Comparison of ENCODE assay signal across 9 cellular contexts in genomic region chr7:134932707-134933370, GRCh38. TPM values are rescaled to one million over a fixed set of nuclear protein-coding genes. Genes with fewer than 3 reads are reported as not detected.
DNase-seq lines count a peak whose midpoint lies in the region; ATAC-seq and TF ChIP-seq lines count a peak whose summit lies in the region.
"Had no signal": no experiment of that assay in that cellular context is flagged by ENCODE, and none has a peak within 500 bp of the region (broad histone marks: within the 10 kb centered on the region; RNA-seq: fewer than 3 reads in every experiment).

No MANE protein-coding gene starts in this region.

- DNase-seq in chondrocyte (ENCODE audit: low spot score) (peak; percentile 96), sigmoid colon (peak; percentile 82), amniotic stem cell (lab: John Stamatoyannopoulos, UW) (no peak), NCI-H1930 (lab: John Stamatoyannopoulos, UW) (no peak), SHP77 (lab: John Stamatoyannopoulos, UW) (no peak)
- DNase-seq in central memory CD4-positive, alpha-beta T cell, result no peak
- DNase-seq: activated CD4-positive, alpha-beta T cell treated with anti-CD3 and anti-CD28 coated beads for 1 hour had no signal

- H3K9me3 ChIP-seq in sigmoid colon, result no peaks in the 10 kb centered on the region

- intact Hi-C loops in sigmoid colon (cut with DNase I), result loop anchor here (1.0 to 5.0 kb wide), 2 partner anchors 41 to 153 kb away; no protein-coding TSS in a partner anchor

- H3K36me3 ChIP-seq in sigmoid colon, result peaks cover 11 to 83% (median 18%) of the 10 kb centered on the region in 4 donors

- H3K27ac Mint-ChIP-seq in chondrocyte (ENCODE audit: unreplicated experiment), result peak overlapping the region; percentile 100

- ATAC-seq in GM18907 (IDR thresholded peaks at IDR 0.05; ENCODE audit: unreplicated experiment) (peak; percentile 64), HG02973 (IDR thresholded peaks at IDR 0.05; ENCODE audit: unreplicated experiment) (peak; percentile 60)

- H3K27me3 ChIP-seq in sigmoid colon, result no peaks in the 10 kb centered on the region

- peaks cover 96% of the 10 kb centered on the region for H3K4me1 Mint-ChIP-seq in chondrocyte (ENCODE audit: low read depth)

- WGBS in sigmoid colon, 2 donors, result 73 to 75% methylated on average over 17 of the region's 17 CpGs

- TF ChIP-seq CTCF in chondrocyte (IDR thresholded peaks at IDR 0.05) (peak; percentile 5), sigmoid colon (IDR thresholded peaks at IDR 0.05) (no peak)

- TF ChIP-seq POLR2A in sigmoid colon (IDR thresholded peaks at IDR 0.05), result no peak

- TF ChIP-seq EP300 in sigmoid colon (IDR thresholded peaks at IDR 0.05), result no peak

- H3K36me3 Mint-ChIP-seq in chondrocyte (ENCODE audit: low read depth), result peaks cover 80% of the 10 kb centered on the region

- peak overlapping the region; percentile 69 to 86 (median 84) for H3K27ac ChIP-seq in sigmoid colon

- H3K4me1 ChIP-seq in sigmoid colon, result peaks cover 0 to 70% (median 40%) of the 10 kb centered on the region in 4 donors

- no peaks in the 10 kb centered on the region for H3K27me3 Mint-ChIP-seq in chondrocyte (ENCODE audit: low read depth)

- peak overlapping the region; percentile 53 for H3K4me3 Mint-ChIP-seq in chondrocyte (ENCODE audit: unreplicated experiment)

- H3K4me3 ChIP-seq in sigmoid colon, result peak overlapping the region in 1 of 4 donors; percentile 8

- no peaks in the 10 kb centered on the region for H3K9me3 Mint-ChIP-seq in chondrocyte (ENCODE audit: low read depth)

RNA-seq across cellular contexts. Expression of gene AGBL3, which starts 53.5 kb away (rescaled TPM):
- total RNA-seq in chondrocyte, result 0.30 to 0.94 TPM (median 0.69 TPM) in 3 replicates
- total RNA-seq in sigmoid colon, result 1 to 10 TPM in 3 of 4 donors, under 1 TPM in 1; 0.95 to 3.1 (median 1.1) TPM
- under 1 TPM; 0.23 to 0.93 (median 0.60) TPM for polyA plus RNA-seq in sigmoid colon

Comparison
In these comparisons a context has a peak if more than half of its experiments do, and no peak if none do; other contexts are left out.
1. DNase-seq: peak in chondrocyte (single experiment) and sigmoid colon (single experiment); none in amniotic stem cell (single experiment), NCI-H1930 (0 of 2), central memory CD4-positive, alpha-beta T cell (single experiment) and SHP77 (0 of 2).